Comparison of ENCODE assay signal across 9 cellular contexts in the genomic region with DNA sequence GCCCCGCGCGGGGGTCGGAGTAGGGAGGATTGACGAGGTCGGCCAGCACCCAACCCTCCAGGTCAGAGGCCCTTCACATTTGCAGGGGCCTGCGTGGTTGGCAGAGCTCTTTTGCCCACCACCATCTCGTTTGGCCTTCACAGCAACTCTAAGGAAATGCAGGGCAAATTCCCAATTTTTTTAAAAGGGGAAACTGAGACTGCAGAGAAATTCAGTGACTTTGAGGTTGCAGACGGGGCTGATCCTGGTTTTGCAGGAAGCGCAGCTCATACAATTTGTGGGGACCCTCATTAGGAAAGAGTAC. TPM values are rescaled to one million over a fixed set of nuclear protein-coding genes. Genes with fewer than 3 reads are reported as not detected.
DNase-seq lines count a peak whose midpoint lies in the region; ATAC-seq, FAIRE-seq and TF ChIP-seq lines count a peak whose summit lies in the region.
"Had no signal": no experiment of that assay in that cellular context is flagged by ENCODE, and none has a peak within 500 bp of the region (broad histone marks: within the 10 kb centered on the region; RNA-seq: fewer than 3 reads in every experiment).

No MANE protein-coding gene starts in this region.

- no peaks in the 10 kb centered on the region for H3K36me3 ChIP-seq in Caco-2 (ENCODE audit: control insufficient read depth, insufficient read depth, low read length)
- no peaks in the 10 kb centered on the region; the same call in 1 of the 2 replicates for H3K36me3 ChIP-seq in Panc1 (ENCODE audit: control insufficient read depth, insufficient read depth, low read length)
- no peaks in the 10 kb centered on the region for H3K36me3 ChIP-seq in pancreas

- H3K9me3 Mint-ChIP-seq in Caco-2 (ENCODE audit: unreplicated experiment) = no peaks in the 10 kb centered on the region

- CTCF ChIA-PET in Caco-2 (lab: Charles Lee) (no interaction called here), Panc1 (lab: Charles Lee) (no interaction called here)

- BruUV-seq in Caco-2 (replicated peaks; lab: Mats Ljungman, UMichigan) (TSS peak; percentile 83), Panc1 (replicated peaks; lab: Mats Ljungman, UMichigan) (no TSS peak)

- WGBS in pancreas, 2 donors = 9 to 11% methylated on average over 10 of the region's 10 CpGs

- H3K4me3 ChIP-seq in Caco-2 (ENCODE audit: low read depth, low read length) (peak overlapping the region; percentile 96), Panc1 (ENCODE audit: low read depth in 2 of 2, low read length in 2 of 2) (peak overlapping the region; percentile 91 to 92), epithelial cell of proximal tubule (ENCODE audit: low read depth, low read length) (peak overlapping the region; percentile 85), pancreas (peak overlapping the region; percentile 89 to 97 (median 95))

- ATAC-seq in Panc1 = no peak
- no peak for ATAC-seq in pancreas
- no peak for ATAC-seq in HG02885 (IDR thresholded peaks at IDR 0.05; ENCODE audit: poor library complexity, unreplicated experiment)

- peaks cover 25% of the 10 kb centered on the region for H3K36me3 Mint-ChIP-seq in Caco-2 (ENCODE audit: insufficient read depth, unreplicated experiment)

- H3K27ac ChIP-seq in Panc1 (ENCODE audit: low read length) (peak overlapping the region; percentile 86), pancreas (peak overlapping the region; percentile 88 to 93 (median 90))

- peak overlapping the region; percentile 85 for H3K27ac Mint-ChIP-seq in Caco-2 (ENCODE audit: unreplicated experiment)

- FAIRE-seq in pancreas (lab: Jason Lieb, UNC) = no peak

- in situ Hi-C loops in Panc1 (cut with HindIII; ENCODE audit: low pct_unique_long_range_greater_than_20kb, low sequenced_read_pairs) = no loop called here

- H3K4me3 Mint-ChIP-seq in Caco-2 (ENCODE audit: unreplicated experiment) = peak overlapping the region; percentile 92

- intact Hi-C loops in Caco-2 (cut with micrococcal nuclease; ENCODE audit: unreplicated experiment) = loop anchor here (2.0 to 10.0 kb wide), 2 partner anchors 62 to 122 kb away; a partner anchor contains a TSS
- intact Hi-C loops in Panc1 (cut with micrococcal nuclease; ENCODE audit: unreplicated experiment) = no loop called here
- intact Hi-C loops in pancreas (cut with DNase I) = no loop called here

- POLR2A ChIA-PET in Caco-2 (lab: Charles Lee) = no interaction called here
- POLR2A ChIA-PET in Panc1 (lab: Charles Lee) = no interaction called here

- peaks cover 3% of the 10 kb centered on the region for H3K4me1 Mint-ChIP-seq in Caco-2 (ENCODE audit: low read depth, unreplicated experiment)

- no peaks in the 10 kb centered on the region for H3K27me3 Mint-ChIP-seq in Caco-2 (ENCODE audit: insufficient read depth, unreplicated experiment)

- no peak for DNase-seq in Caco-2
- no peak for DNase-seq in Panc1 (ENCODE audit: low read depth, low spot score)
- no peak for DNase-seq in epithelial cell of proximal tubule (ENCODE audit: low read depth)
- no peak for DNase-seq in pancreas
- no peak for DNase-seq in NCI-H748 treated with DMSO at 0.1 percent for 48 hours (lab: John Stamatoyannopoulos, UW)
- no peak for DNase-seq in stimulated activated CD4-positive, alpha-beta T cell treated with anti-CD3 and anti-CD28 coated beads, Interleukin-4, amount 100 ng/mL, for 4 hours
- DNase-seq in NCI-H2029 (lab: John Stamatoyannopoulos, UW) = no peak

- H3K4me1 ChIP-seq in Caco-2 = peaks cover 16% of the 10 kb centered on the region
- H3K4me1 ChIP-seq in Panc1 (ENCODE audit: control insufficient read depth, insufficient read depth, low read length) = peaks cover 11% of the 10 kb centered on the region; the same call in 1 of the 2 replicates
- H3K4me1 ChIP-seq in pancreas = peaks cover 6 to 17% (median 12%) of the 10 kb centered on the region in 3 donors

- no peak for TF ChIP-seq CTCF in Caco-2 (IDR thresholded peaks at IDR 0.05; ENCODE audit: insufficient read depth in 1 of 2, low read depth in 1 of 2, low read length in 1 of 2, severe bottlenecking in 1 of 2, unreplicated experiment in 1 of 2)
- TF ChIP-seq CTCF in Panc1 (IDR thresholded peaks at IDR 0.05) = no peak
- TF ChIP-seq CTCF in epithelial cell of proximal tubule (conservative IDR thresholded peaks at IDR 0.05; ENCODE audit: low read depth, low read length) = peak; percentile 13
- no peak for TF ChIP-seq CTCF in pancreas (IDR thresholded peaks at IDR 0.05)

- no peaks in the 10 kb centered on the region for H3K27me3 ChIP-seq in Caco-2 (replicated peaks; ENCODE audit: control insufficient read depth, insufficient read depth, low read length)
- H3K27me3 ChIP-seq in Panc1 (ENCODE audit: control insufficient read depth, insufficient read depth, low read length) = no peaks in the 10 kb centered on the region
- no peaks in the 10 kb centered on the region for H3K27me3 ChIP-seq in pancreas

- no peaks in the 10 kb centered on the region for H3K9me3 ChIP-seq in Caco-2
- H3K9me3 ChIP-seq in Panc1 (ENCODE audit: control insufficient read depth, insufficient read depth, low read depth, low read length) = no peaks in the 10 kb centered on the region
- no peaks in the 10 kb centered on the region for H3K9me3 ChIP-seq in pancreas

RNA-seq across cellular contexts. Expression of a gene that starts 0.4 kb away (rescaled TPM):
- total RNA-seq in Caco-2 (2022) (38.5 and 41.7 TPM in 2 replicates), Panc1 (2021; ENCODE audit: unreplicated experiment) (31.2 TPM), epithelial cell of proximal tubule (32.0 and 34.8 TPM in 2 replicates), pancreas (10 to 100 TPM; 16.3 to 24.4 (median 19.7) TPM)
- polyA plus RNA-seq in Panc1 (2012; ENCODE audit: insufficient read length) = 20.8 TPM
- polyA plus RNA-seq in pancreas = 10 to 100 TPM in 1 of 2 donors, 1 to 10 TPM in 1; 5.9 to 12.8 TPM

RNA-seq across cellular contexts. Expression of a gene that starts 36.5 kb away (rescaled TPM):
- total RNA-seq in Caco-2 (2022) = not detected in 2 replicates
- total RNA-seq in Panc1 (2021; ENCODE audit: unreplicated experiment) = 0.69 TPM
- 0.33 TPM for polyA plus RNA-seq in Panc1 (2012; ENCODE audit: insufficient read length)
- 0.51 TPM in 1 of 2 replicates, not detected in the other for total RNA-seq in epithelial cell of proximal tubule
- total RNA-seq in pancreas = not detected
- polyA plus RNA-seq in pancreas = not detected
- total RNA-seq: T-helper 2 cell treated with Interferon-gamma antibody and Interleukin-4, amounts not matched to agents 100 ng/mL and 5 ng/mL, for 36 hours had no signal
